Comparison of ENCODE assay signal across 19 cellular contexts in the genomic region with DNA sequence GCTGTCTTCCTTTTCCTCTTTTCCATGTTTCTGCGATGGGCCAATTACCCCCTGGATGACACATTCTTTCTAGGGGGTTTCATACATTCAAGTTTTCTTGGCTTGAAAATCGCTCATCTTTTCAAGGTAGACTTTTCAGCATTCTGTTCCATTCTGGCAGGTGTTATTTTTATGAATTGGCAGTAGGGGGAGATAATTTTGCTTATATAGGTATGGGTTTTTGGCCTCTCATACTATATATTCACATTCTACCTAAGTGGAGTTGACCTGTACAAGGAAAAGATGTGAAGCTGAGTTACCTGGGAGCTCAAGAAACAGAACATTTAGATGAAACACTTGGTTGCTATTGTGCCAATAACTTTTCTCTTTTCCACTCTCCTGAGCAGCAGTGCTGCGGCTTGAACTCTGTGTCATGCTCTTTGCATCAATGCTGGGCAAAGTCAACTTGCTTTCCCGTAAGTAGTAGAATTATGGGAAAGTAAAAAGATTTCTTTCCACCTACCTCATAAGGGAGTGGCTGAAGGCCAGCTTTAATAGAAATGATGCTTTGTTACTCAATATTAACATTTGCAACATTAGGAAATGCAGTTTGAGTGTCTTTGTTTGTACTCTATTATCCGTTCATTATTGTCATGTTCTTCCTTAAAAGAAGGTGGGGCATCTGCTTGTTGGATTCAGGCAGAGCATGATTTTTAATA. TPM values are rescaled to one million over a fixed set of nuclear protein-coding genes. Genes with fewer than 3 reads are reported as not detected.
DNase-seq lines count a peak whose midpoint lies in the region; ATAC-seq and TF ChIP-seq lines count a peak whose summit lies in the region.
"Had no signal": no experiment of that assay in that cellular context is flagged by ENCODE, and none has a peak within 500 bp of the region (broad histone marks: within the 10 kb centered on the region; RNA-seq: fewer than 3 reads in every experiment).

No MANE protein-coding gene starts in this region.

- no peak overlapping the region for H3K27ac Mint-ChIP-seq in CD4-positive, alpha-beta T cell
- no peak overlapping the region for H3K27ac Mint-ChIP-seq in progenitor cell of endocrine pancreas
- no peak overlapping the region for H3K27ac Mint-ChIP-seq in CD8-positive, alpha-beta T cell
- H3K27ac Mint-ChIP-seq: activated naive CD4-positive, alpha-beta T cell treated with anti-CD3 and anti-CD28 coated beads, Interleukin-2, amount 50 U/mL, for 72 hours; T-helper 2 cell treated with Interferon-gamma antibody and Interleukin-4, amounts not matched to agents 5 μg/mL and 100 μg/mL, for 36 hours had no signal

- DNase-seq in BJ (ENCODE audit: low read depth) (peak; percentile 47), RWPE2 (ENCODE audit: low spot score) (no peak), fibroblast of mammary gland (ENCODE audit: low read depth) (peak; percentile 89), omental fat pad (ENCODE audit: low spot score) (no peak), progenitor cell of endocrine pancreas (ENCODE audit: low spot score, unreplicated experiment) (no peak)
- DNase-seq in CD4-positive, alpha-beta T cell: no peak
- no peak for DNase-seq in CD8-positive, alpha-beta T cell
- DNase-seq: central memory CD4-positive, alpha-beta T cell; DMS153; MV-4-11; naive B cell; NCI-H82; right lobe of liver; SHP77 treated with DMSO at 0.1 percent for 48 hours had no signal

- H3K4me1 ChIP-seq in RWPE2 (ENCODE audit: insufficient read depth, poor library complexity, severe bottlenecking): peaks cover 19% of the 10 kb centered on the region
- H3K4me1 ChIP-seq in CD8-positive, alpha-beta T cell (ENCODE audit: insufficient read depth, low read length): no peaks in the 10 kb centered on the region

- ATAC-seq in RWPE2 (ENCODE audit: low read depth): peak; percentile 59
- ATAC-seq in omental fat pad (ENCODE audit: low FRiP score): peak; percentile 83
- ATAC-seq in CD4-positive, alpha-beta T cell (ENCODE audit: poor library complexity): no peak
- no peak for ATAC-seq in GM21619 (IDR thresholded peaks at IDR 0.05; ENCODE audit: unreplicated experiment)
- no peak for ATAC-seq in CD8-positive, alpha-beta T cell
- ATAC-seq: activated naive CD4-positive, alpha-beta T cell treated with anti-CD3 and anti-CD28 coated beads, Interleukin-2, amount 50 U/mL, for 72 hours had no signal

- no peaks in the 10 kb centered on the region for H3K9me3 Mint-ChIP-seq in CD4-positive, alpha-beta T cell
- H3K9me3 Mint-ChIP-seq in progenitor cell of endocrine pancreas (ENCODE audit: low read depth): no peaks in the 10 kb centered on the region
- H3K9me3 Mint-ChIP-seq in CD8-positive, alpha-beta T cell: no peaks in the 10 kb centered on the region
- H3K9me3 Mint-ChIP-seq: activated naive CD4-positive, alpha-beta T cell treated with anti-CD3 and anti-CD28 coated beads, Interleukin-2, amount 50 U/mL, for 72 hours; naive B cell; T-helper 2 cell treated with Interferon-gamma antibody and Interleukin-4, amounts not matched to agents 5 μg/mL and 100 μg/mL, for 36 hours had no signal

- no peaks in the 10 kb centered on the region for H3K9me3 ChIP-seq in RWPE2 (ENCODE audit: severe bottlenecking)
- no peaks in the 10 kb centered on the region for H3K9me3 ChIP-seq in CD4-positive, alpha-beta T cell (ENCODE audit: control insufficient read depth, low read length)
- H3K9me3 ChIP-seq in CD8-positive, alpha-beta T cell (ENCODE audit: low read length): no peaks in the 10 kb centered on the region
- H3K9me3 ChIP-seq: right lobe of liver, tibial nerve had no signal

- H3K36me3 Mint-ChIP-seq in CD4-positive, alpha-beta T cell (ENCODE audit: low read depth): no peaks in the 10 kb centered on the region
- H3K36me3 Mint-ChIP-seq in progenitor cell of endocrine pancreas (ENCODE audit: insufficient read depth): peaks cover 2% of the 10 kb centered on the region
- no peaks in the 10 kb centered on the region for H3K36me3 Mint-ChIP-seq in CD8-positive, alpha-beta T cell
- H3K36me3 Mint-ChIP-seq: activated naive CD4-positive, alpha-beta T cell treated with anti-CD3 and anti-CD28 coated beads, Interleukin-2, amount 50 U/mL, for 72 hours; naive B cell had no signal

- no peaks in the 10 kb centered on the region for H3K27me3 ChIP-seq in BJ (ENCODE audit: control insufficient read depth, insufficient read depth, low read length)
- no peaks in the 10 kb centered on the region for H3K27me3 ChIP-seq in RWPE2 (ENCODE audit: insufficient read depth, poor library complexity, severe bottlenecking)
- H3K27me3 ChIP-seq in CD4-positive, alpha-beta T cell (ENCODE audit: control insufficient read depth, insufficient read depth, low read length): no peaks in the 10 kb centered on the region
- no peaks in the 10 kb centered on the region for H3K27me3 ChIP-seq in CD8-positive, alpha-beta T cell (ENCODE audit: insufficient read depth, low read length)
- H3K27me3 ChIP-seq: right lobe of liver, tibial nerve had no signal

- CTCF ChIA-PET in BJ (lab: Yijun Ruan, JAX): interaction anchor here (0.9 kb wide), 1 partner anchor 38 kb away, joined by 3 read pairs; no protein-coding TSS in a partner anchor
- CTCF ChIA-PET in CD4-positive, alpha-beta T cell (lab: Charles Lee): interaction anchor here (1.0 kb wide), 1 partner anchor 21 kb away, joined by 3 read pairs; no protein-coding TSS in a partner anchor
- CTCF ChIA-PET in CD8-positive, alpha-beta T cell (lab: Charles Lee): interaction anchor here (1.1 kb wide), 1 partner anchor 10 kb away, joined by 3 read pairs; no protein-coding TSS in a partner anchor

- no peak overlapping the region for H3K4me3 Mint-ChIP-seq in CD4-positive, alpha-beta T cell
- H3K4me3 Mint-ChIP-seq in progenitor cell of endocrine pancreas (ENCODE audit: low read depth): no peak overlapping the region
- H3K4me3 Mint-ChIP-seq in CD8-positive, alpha-beta T cell: no peak overlapping the region
- H3K4me3 Mint-ChIP-seq: naive B cell; T-helper 2 cell treated with Interferon-gamma antibody and Interleukin-4, amounts not matched to agents 5 μg/mL and 100 μg/mL, for 36 hours had no signal

- no peak overlapping the region for H3K27ac ChIP-seq in RWPE2 (ENCODE audit: poor library complexity, severe bottlenecking)
- H3K27ac ChIP-seq in CD4-positive, alpha-beta T cell (ENCODE audit: low read depth, low read length): no peak overlapping the region
- no peak overlapping the region for H3K27ac ChIP-seq in CD8-positive, alpha-beta T cell (ENCODE audit: low read depth, low read length)
- H3K27ac ChIP-seq: right lobe of liver had no signal

- H3K36me3 ChIP-seq in BJ (ENCODE audit: control insufficient read depth, insufficient read depth, low read length) (no peaks in the 10 kb centered on the region; the same call in 1 of the 2 replicates), RWPE2 (ENCODE audit: low read depth) (no peaks in the 10 kb centered on the region)
- H3K36me3 ChIP-seq in CD8-positive, alpha-beta T cell (ENCODE audit: insufficient read depth, low read length): no peaks in the 10 kb centered on the region
- H3K36me3 ChIP-seq: right lobe of liver, tibial nerve had no signal

- H3K4me1 Mint-ChIP-seq in CD4-positive, alpha-beta T cell (ENCODE audit: low read depth): no peaks in the 10 kb centered on the region
- H3K4me1 Mint-ChIP-seq in progenitor cell of endocrine pancreas (ENCODE audit: low read depth): peaks cover 6% of the 10 kb centered on the region
- H3K4me1 Mint-ChIP-seq in CD8-positive, alpha-beta T cell (ENCODE audit: low read depth): no peaks in the 10 kb centered on the region
- H3K4me1 Mint-ChIP-seq: naive B cell had no signal

- POLR2A ChIA-PET in BJ (lab: Charles Lee): no interaction called here
- POLR2A ChIA-PET in CD4-positive, alpha-beta T cell (lab: Charles Lee): no interaction called here
- POLR2A ChIA-PET in CD8-positive, alpha-beta T cell (lab: Charles Lee): no interaction called here

- no peak overlapping the region for H3K4me3 ChIP-seq in BJ (ENCODE audit: low read depth, low read length)
- H3K4me3 ChIP-seq in RWPE2 (ENCODE audit: severe bottlenecking): no peak overlapping the region
- H3K4me3 ChIP-seq in fibroblast of mammary gland (ENCODE audit: control insufficient read depth, low read depth, low read length): no peak overlapping the region
- no peak overlapping the region for H3K4me3 ChIP-seq in CD8-positive, alpha-beta T cell (ENCODE audit: low read depth, low read length)
- H3K4me3 ChIP-seq: right lobe of liver, tibial nerve had no signal

- H3K27me3 Mint-ChIP-seq in CD4-positive, alpha-beta T cell: no peaks in the 10 kb centered on the region
- H3K27me3 Mint-ChIP-seq in progenitor cell of endocrine pancreas: no peaks in the 10 kb centered on the region
- no peaks in the 10 kb centered on the region for H3K27me3 Mint-ChIP-seq in CD8-positive, alpha-beta T cell (ENCODE audit: low read depth)
- H3K27me3 Mint-ChIP-seq: naive B cell had no signal

- TF ChIP-seq CTCF in BJ (IDR thresholded peaks at IDR 0.05; ENCODE audit: insufficient read depth, low read depth, low read length) (no peak), RWPE2 (IDR thresholded peaks at IDR 0.05; ENCODE audit: poor library complexity, severe bottlenecking) (no peak), fibroblast of mammary gland (conservative IDR thresholded peaks at IDR 0.05; ENCODE audit: control insufficient read depth, insufficient read depth, low read depth, low read length) (no peak), omental fat pad (IDR thresholded peaks at IDR 0.05) (no peak), progenitor cell of endocrine pancreas (IDR thresholded peaks at IDR 0.05; ENCODE audit: unreplicated experiment) (no peak)
- TF ChIP-seq CTCF in CD4-positive, alpha-beta T cell (IDR thresholded peaks at IDR 0.05): no peak
- TF ChIP-seq CTCF in CD8-positive, alpha-beta T cell (IDR thresholded peaks at IDR 0.05): no peak

- intact Hi-C loops in CD4-positive, alpha-beta T cell (cut with DNase I, micrococcal nuclease): no loop called here
- intact Hi-C loops in CD8-positive, alpha-beta T cell (cut with DNase I, micrococcal nuclease): no loop called here

RNA-seq across cellular contexts. Expression of gene MFSD1, which starts 27.9 kb away (rescaled TPM):
- polyA plus RNA-seq in BJ (2011; rRNA removed): 69.8 and 94.7 TPM in 2 replicates
- polyA minus RNA-seq in BJ (2011; rRNA and poly(A)+ RNA removed): 29.4 and 42.1 TPM in 2 replicates
- total RNA-seq in omental fat pad: 100 to 1,000 TPM; 113 to 173 (median 129) TPM
- 1 to 10 TPM; 7.2 to 7.6 TPM for total RNA-seq in CD4-positive, alpha-beta T cell
- 17.6 and 17.8 TPM in 2 replicates for total RNA-seq in progenitor cell of endocrine pancreas
- 1 to 10 TPM; 5.3 to 6.3 TPM for total RNA-seq in CD8-positive, alpha-beta T cell

RNA-seq across cellular contexts. Expression of gene RARRES1, which starts 41.7 kb away (rescaled TPM):
- polyA plus RNA-seq in BJ (2011; rRNA removed): 2.0 and 4.5 TPM in 2 replicates
- 0.24 and 0.77 TPM in 2 replicates for polyA minus RNA-seq in BJ (2011; rRNA and poly(A)+ RNA removed)
- total RNA-seq in omental fat pad (100 to 1,000 TPM in 3 of 4 donors, 10 to 100 TPM in 1; 16.1 to 691 (median 335) TPM), progenitor cell of endocrine pancreas (1.1 and 3.3 TPM in 2 replicates)
- not detected for total RNA-seq in CD4-positive, alpha-beta T cell
- total RNA-seq in CD8-positive, alpha-beta T cell: not detected
- total RNA-seq: activated naive CD4-positive, alpha-beta T cell treated with anti-CD3 and anti-CD28 coated beads, Interleukin-2, amount 50 U/mL, for 72 hours; HT1080 had no signal

Comparison
In these comparisons a context has a peak if more than half of its experiments do, and no peak if none do; other contexts are left out.
1. DNase-seq: peak in BJ (single experiment) and fibroblast of mammary gland (single experiment); none in RWPE2 (single experiment), omental fat pad (single experiment), CD4-positive, alpha-beta T cell (0 of 10), progenitor cell of endocrine pancreas (single experiment) and CD8-positive, alpha-beta T cell (0 of 7).
2. ATAC-seq: peak in RWPE2 (single experiment) and omental fat pad (single experiment); none in CD4-positive, alpha-beta T cell (single experiment), GM21619 (single experiment) and CD8-positive, alpha-beta T cell (single experiment).